ENCODE assay signal across 6 cellular contexts in the genomic region with DNA sequence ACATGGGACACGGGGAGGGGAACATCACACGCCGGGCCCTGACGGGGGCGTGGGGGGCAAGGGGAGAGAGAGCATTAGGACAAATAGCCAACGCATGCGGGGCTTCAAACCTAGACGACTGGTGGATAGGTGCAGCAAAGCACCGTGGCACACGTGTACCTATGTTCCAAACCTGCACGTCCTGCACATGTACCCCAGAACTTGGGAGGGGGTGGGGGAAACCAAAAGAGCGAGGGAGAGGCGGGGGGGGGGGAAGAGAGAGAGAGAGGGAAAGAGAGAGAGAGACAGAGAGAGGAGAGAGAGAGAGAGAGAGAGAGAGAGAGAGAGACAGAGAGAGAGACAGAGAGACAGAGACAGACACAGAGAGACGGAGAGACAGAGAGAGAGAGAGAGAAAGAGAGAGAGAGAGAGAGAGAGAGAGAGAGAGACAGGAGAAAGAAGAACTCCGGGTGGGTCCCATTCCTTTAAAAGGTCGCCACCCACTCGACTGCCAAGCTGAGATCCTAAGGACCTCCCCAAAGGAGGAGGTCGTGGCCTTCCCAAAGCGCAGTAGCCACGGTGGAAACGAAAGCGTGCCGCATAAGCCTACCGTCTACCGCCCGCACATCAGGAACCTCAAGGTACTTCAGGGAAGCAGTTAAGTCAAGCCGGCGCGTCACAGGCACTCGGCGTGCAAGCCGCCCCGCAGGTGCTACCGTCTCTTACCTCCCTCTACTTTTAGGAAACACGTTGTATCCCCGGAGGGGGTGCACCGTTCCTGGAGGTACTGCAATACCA.
DNase-seq lines count a peak whose midpoint lies in the region; ATAC-seq, FAIRE-seq and TF ChIP-seq lines count a peak whose summit lies in the region.
"Not testable (repeated sequence)": the region's sequence is repeated elsewhere in the genome, so short reads cannot be mapped to it uniquely, and the experiment has no call there.

No MANE protein-coding gene starts in this region.

- not testable (repeated sequence) for H3K36me3 ChIP-seq in IMR-90 (ENCODE audit: control insufficient read depth, insufficient read depth, low read length); PC-9 (ENCODE audit: low read depth); GM12878 (ENCODE audit: control insufficient read depth in 2 of 2, insufficient read depth in 2 of 2, low read length in 1 of 2); mammary epithelial cell (ENCODE audit: insufficient read depth, low read length)

- H3K4me3 ChIP-seq in IMR-90 (ENCODE audit: insufficient read depth, low read depth, low read length); PC-9; GM12878; mammary epithelial cell (replicated peaks in 1 of 3; ENCODE audit: insufficient read depth in 1 of 3, low read depth in 2 of 3, low read length in 3 of 3): not testable (repeated sequence)

- TF ChIP-seq RAD21 in IMR-90 (IDR thresholded peaks at IDR 0.05; ENCODE audit: low read length); GM12878 (IDR thresholded peaks at IDR 0.05; ENCODE audit: insufficient read depth, low read depth, low read length): not testable (repeated sequence)

- H3K56ac ChIP-seq in IMR-90 (ENCODE audit: extremely low read depth, insufficient read depth, low read length): not testable (repeated sequence)

- H2AK5ac ChIP-seq in IMR-90 (ENCODE audit: low read depth, low read length): not testable (repeated sequence)

- not testable (repeated sequence) for H3K9me3 Mint-ChIP-seq in Calu3 (ENCODE audit: low read depth, unreplicated experiment); stimulated activated naive B cell treated with anti-CD40 and anti-IgM and Interleukin-4, amounts not matched to agents 10 μg/mL and 1 μg/mL and 100 μg/mL, for 72 hours

- H3K14ac ChIP-seq in IMR-90 (replicated peaks; ENCODE audit: low read depth, low read length): not testable (repeated sequence)

- in situ Hi-C loops in IMR-90 (cut with MboI; ENCODE audit: low sequenced_read_pairs) (loop anchor here (25.0 kb wide), 3 partner anchors 87 to 612 kb away; a partner anchor contains a TSS), mammary epithelial cell (cut with MboI; ENCODE audit: low sequenced_read_pairs in 2 of 2) (loop anchor here in 1 of 2 donors (25.0 kb wide), 3 partner anchors 137 to 462 kb away; a partner anchor contains a TSS)
- in situ Hi-C loops in GM12878 (cut with MboI): not testable (repeated sequence)

- TF ChIP-seq CTCF in Calu3 (IDR thresholded peaks at IDR 0.05; ENCODE audit: unreplicated experiment); IMR-90 (conservative IDR thresholded peaks at IDR 0.05; ENCODE audit: low read depth, low read length); PC-9 (conservative IDR thresholded peaks at IDR 0.05); GM12878 (IDR thresholded peaks at IDR 0.05 in 2 of 3, conservative IDR thresholded peaks at IDR 0.05 in 1 of 3; ENCODE audit: control insufficient read depth in 2 of 3, extremely low read depth in 1 of 3, insufficient read depth in 1 of 3, low read depth in 3 of 3, low read length in 3 of 3); mammary epithelial cell (conservative IDR thresholded peaks at IDR 0.05 in 1 of 2, IDR thresholded peaks at IDR 0.05 in 1 of 2; ENCODE audit: extremely low read depth in 1 of 2, insufficient read depth in 1 of 2, low read depth in 1 of 2, low read length in 2 of 2): not testable (repeated sequence)

- not testable (repeated sequence) for H3K4me2 ChIP-seq in IMR-90 (ENCODE audit: low read depth, low read length); PC-9; GM12878 (ENCODE audit: control insufficient read depth, insufficient read depth); mammary epithelial cell (ENCODE audit: insufficient read depth, low read depth, low read length)

- H3K9me2 ChIP-seq in PC-9 (ENCODE audit: insufficient read depth): not testable (repeated sequence)

- H2BK15ac ChIP-seq in IMR-90 (ENCODE audit: low read depth, low read length): not testable (repeated sequence)

- CTCF ChIA-PET in Calu3 (lab: Charles Lee); IMR-90 (lab: Yijun Ruan, JAX); PC-9 (lab: Charles Lee); GM12878 (lab: Yijun Ruan, JAX); mammary epithelial cell (lab: Charles Lee; ENCODE audit: low non-redundant PET): not testable (repeated sequence)

- intact Hi-C loops in Calu3 (cut with micrococcal nuclease; ENCODE audit: unreplicated experiment); IMR-90 (cut with micrococcal nuclease); PC-9 (cut with micrococcal nuclease; ENCODE audit: unreplicated experiment); GM12878 (cut with micrococcal nuclease; ENCODE audit: unreplicated experiment); mammary epithelial cell (cut with micrococcal nuclease): not testable (repeated sequence)

- not testable (repeated sequence) for H2BK5ac ChIP-seq in IMR-90 (ENCODE audit: low read depth, low read length, poor library complexity, severe bottlenecking)

- SMC1A ChIA-PET in GM12878 (lab: Charles Lee; ENCODE audit: uncharacterized antibody, unreplicated experiment): not testable (repeated sequence)

- not testable (repeated sequence) for H3K36me3 Mint-ChIP-seq in Calu3 (ENCODE audit: insufficient read depth, unreplicated experiment); stimulated activated naive B cell treated with anti-CD40 and anti-IgM and Interleukin-4, amounts not matched to agents 10 μg/mL and 1 μg/mL and 100 μg/mL, for 72 hours

- not testable (repeated sequence) for H4K8ac ChIP-seq in IMR-90 (ENCODE audit: low read depth in 2 of 2, low read length in 2 of 2)

- H3K4me1 ChIP-seq in IMR-90 (ENCODE audit: control insufficient read depth, insufficient read depth, low read length); PC-9 (replicated peaks; ENCODE audit: insufficient read depth); GM12878 (ENCODE audit: control insufficient read depth, insufficient read depth, low read length); mammary epithelial cell (ENCODE audit: insufficient read depth, low read length): not testable (repeated sequence)

- not testable (repeated sequence) for DNase-seq in Calu3; IMR-90; PC-9; GM12878 (ENCODE audit: low read depth, low spot score); mammary epithelial cell; stimulated activated naive B cell treated with anti-CD40 and anti-IgM and Interleukin-4, amounts not matched to agents 10 μg/mL and 1 μg/mL and 100 μg/mL, for 72 hours

- not testable (repeated sequence) for H3K27me3 ChIP-seq in IMR-90 (ENCODE audit: control insufficient read depth, insufficient read depth, low read length); PC-9 (ENCODE audit: insufficient read depth, low read depth); GM12878 (replicated peaks in 1 of 2; ENCODE audit: control insufficient read depth in 2 of 2, insufficient read depth in 2 of 2, low read length in 1 of 2); mammary epithelial cell (ENCODE audit: insufficient read depth, low read length)

- TF ChIP-seq POLR2A in IMR-90 (IDR thresholded peaks at IDR 0.05; ENCODE audit: low read depth, low read length); GM12878 (IDR thresholded peaks at IDR 0.05; ENCODE audit: low read depth, low read length): not testable (repeated sequence)

- H3F3A ChIP-seq in PC-9 (ENCODE audit: insufficient read depth, low read depth): not testable (repeated sequence)

- not testable (repeated sequence) for H3K4me1 Mint-ChIP-seq in Calu3 (ENCODE audit: low read depth, unreplicated experiment); stimulated activated naive B cell treated with anti-CD40 and anti-IgM and Interleukin-4, amounts not matched to agents 10 μg/mL and 1 μg/mL and 100 μg/mL, for 72 hours

- RAD21 ChIA-PET in GM12878 (lab: Charles Lee; ENCODE audit: unreplicated experiment): not testable (repeated sequence)

- H3K27ac ChIP-seq in IMR-90 (ENCODE audit: insufficient read depth, low read length); PC-9; GM12878 (ENCODE audit: control insufficient read depth, insufficient read depth); mammary epithelial cell (ENCODE audit: insufficient read depth, low read depth, low read length): not testable (repeated sequence)

- TF ChIP-seq EP300 in GM12878 (IDR thresholded peaks at IDR 0.05; ENCODE audit: borderline replicate concordance in 1 of 2, control insufficient read depth in 1 of 2, low read depth in 2 of 2, low read length in 2 of 2): not testable (repeated sequence)

- WGBS in IMR-90 (ENCODE audit: extremely low coverage in 2 of 2, insufficient read length in 1 of 2), 2 experiments: no CpG with 5 or more reads among the region's 37 CpGs
- no CpG with 5 or more reads among the region's 37 CpGs for WGBS in GM12878 (ENCODE audit: insufficient coverage, insufficient replicate concordance, low lambda C conversion rate, missing lambda C conversion rate)
- no CpG with 5 or more reads among the region's 37 CpGs for WGBS in mammary epithelial cell (ENCODE audit: low coverage, missing lambda C conversion rate)

- not testable (repeated sequence) for ATAC-seq in IMR-90 (ENCODE audit: low read depth); GM12878
- ATAC-seq in stimulated activated naive B cell treated with anti-CD40 and anti-IgM and Interleukin-4, amounts not matched to agents 10 μg/mL and 1 μg/mL and 100 μg/mL, for 72 hours (replicated peaks): peak; percentile 27 to 68

- not testable (repeated sequence) for H4K5ac ChIP-seq in IMR-90 (ENCODE audit: low read depth, low read length)

- not testable (repeated sequence) for H3K9ac ChIP-seq in IMR-90 (ENCODE audit: low read depth, low read length); GM12878 (ENCODE audit: control insufficient read depth, insufficient read depth, low read length); mammary epithelial cell (ENCODE audit: insufficient read depth, low read length)

- not testable (repeated sequence) for H2BK120ac ChIP-seq in IMR-90 (ENCODE audit: low read depth, low read length)

- dilution Hi-C loops in IMR-90 (cut with HindIII; ENCODE audit: low sequenced_read_pairs, unreplicated experiment); mammary epithelial cell (cut with HindIII; ENCODE audit: low sequenced_read_pairs): not testable (repeated sequence)

- not testable (repeated sequence) for H3K9me3 ChIP-seq in IMR-90 (ENCODE audit: control insufficient read depth, insufficient read depth, low read length); PC-9 (ENCODE audit: insufficient read depth, low read depth); GM12878 (replicated peaks; ENCODE audit: control insufficient read depth, insufficient read depth, low read length); mammary epithelial cell (replicated peaks; ENCODE audit: insufficient read depth, low read length)

- H4K91ac ChIP-seq in IMR-90 (ENCODE audit: insufficient read depth, low read depth, low read length): not testable (repeated sequence)

- BruUV-seq in Calu3 (replicated peaks; lab: Mats Ljungman, UMichigan) (TSS peak; percentile 98), IMR-90 (replicated peaks; lab: Mats Ljungman, UMichigan) (TSS peak; percentile 100), PC-9 (replicated peaks; lab: Mats Ljungman, UMichigan) (TSS peak; percentile 82), GM12878 (replicated peaks; lab: Mats Ljungman, UMichigan) (TSS peak; percentile 100), mammary epithelial cell (replicated peaks; lab: Mats Ljungman, UMichigan) (TSS peak; percentile 76)

- H3K9me1 ChIP-seq in IMR-90 (ENCODE audit: insufficient read depth, low read length): not testable (repeated sequence)

- not testable (repeated sequence) for H3K79me2 ChIP-seq in PC-9 (ENCODE audit: low read depth); GM12878 (ENCODE audit: control insufficient read depth, insufficient read depth, low read length); mammary epithelial cell (ENCODE audit: insufficient read depth, low read length)

- H3K18ac ChIP-seq in IMR-90 (ENCODE audit: low read depth, low read length): not testable (repeated sequence)

- H3K23ac ChIP-seq in IMR-90 (ENCODE audit: low read depth, low read length): not testable (repeated sequence)

- H3K27me3 Mint-ChIP-seq in Calu3 (ENCODE audit: unreplicated experiment); stimulated activated naive B cell treated with anti-CD40 and anti-IgM and Interleukin-4, amounts not matched to agents 10 μg/mL and 1 μg/mL and 100 μg/mL, for 72 hours: not testable (repeated sequence)

- not testable (repeated sequence) for FAIRE-seq in GM12878 (lab: Jason Lieb, UNC)

- H3K4me3 Mint-ChIP-seq in Calu3 (ENCODE audit: low read depth, unreplicated experiment); stimulated activated naive B cell treated with anti-CD40 and anti-IgM and Interleukin-4, amounts not matched to agents 10 μg/mL and 1 μg/mL and 100 μg/mL, for 72 hours: not testable (repeated sequence)

- H2AK9ac ChIP-seq in IMR-90 (replicated peaks; ENCODE audit: low read depth, low read length, poor library complexity): not testable (repeated sequence)

- H4K20me1 ChIP-seq in IMR-90 (ENCODE audit: insufficient read depth, low read length); PC-9 (ENCODE audit: insufficient read depth); GM12878 (ENCODE audit: control insufficient read depth, insufficient read depth); mammary epithelial cell (ENCODE audit: insufficient read depth, low read length): not testable (repeated sequence)

- H2BK20ac ChIP-seq in IMR-90 (ENCODE audit: low read depth, low read length): not testable (repeated sequence)

- not testable (repeated sequence) for H2AFZ ChIP-seq in IMR-90 (replicated peaks; ENCODE audit: low read length, poor library complexity); PC-9; GM12878 (ENCODE audit: control insufficient read depth, low read depth, low read length); mammary epithelial cell (ENCODE audit: low read depth, low read length)

- not testable (repeated sequence) for H3K27ac Mint-ChIP-seq in Calu3 (ENCODE audit: unreplicated experiment); stimulated activated naive B cell treated with anti-CD40 and anti-IgM and Interleukin-4, amounts not matched to agents 10 μg/mL and 1 μg/mL and 100 μg/mL, for 72 hours

- not testable (repeated sequence) for H3K79me1 ChIP-seq in IMR-90 (ENCODE audit: low read depth in 1 of 2, low read length in 2 of 2)

- POLR2A ChIA-PET in IMR-90 (lab: Charles Lee; ENCODE audit: unreplicated experiment); PC-9 (lab: Charles Lee; ENCODE audit: unreplicated experiment); GM12878 (lab: Charles Lee): not testable (repeated sequence)

- not testable (repeated sequence) for H3K4ac ChIP-seq in IMR-90 (ENCODE audit: low read depth, low read length)
